8 cellular contexts compared by ENCODE assay signal in genomic region chr14:102235275-102235897, GRCh38.
DNase-seq lines count a peak whose midpoint lies in the region; ATAC-seq and TF ChIP-seq lines count a peak whose summit lies in the region.

No MANE protein-coding gene starts in this region.

- intact Hi-C loops in naive thymus-derived CD4-positive, alpha-beta T cell (cut with micrococcal nuclease): loop anchor here (1.0 to 2.0 kb wide), 2 partner anchors 79 to 283 kb away; no protein-coding TSS in a partner anchor

- ATAC-seq in HG03460 (IDR thresholded peaks at IDR 0.05; ENCODE audit: unreplicated experiment) (peak; percentile 73), esophagus mucosa (peak; percentile 87)
- peak; percentile 91 for ATAC-seq in naive thymus-derived CD4-positive, alpha-beta T cell

- no peaks in the 10 kb centered on the region for H3K27me3 Mint-ChIP-seq in naive thymus-derived CD4-positive, alpha-beta T cell

- POLR2A ChIA-PET in naive thymus-derived CD4-positive, alpha-beta T cell (lab: Charles Lee): no interaction called here

- peak; percentile 88 for TF ChIP-seq CTCF in GM12864 (IDR thresholded peaks at IDR 0.05; ENCODE audit: low read depth, low read length, missing control alignments)

- H3K4me3 ChIP-seq in GM12864 (ENCODE audit: low read depth, low read length): no peak overlapping the region
- H3K4me3 ChIP-seq in naive thymus-derived CD4-positive, alpha-beta T cell (ENCODE audit: low read length): no peak overlapping the region

- H3K27ac Mint-ChIP-seq in naive thymus-derived CD4-positive, alpha-beta T cell: no peak overlapping the region

- no peaks in the 10 kb centered on the region for H3K36me3 Mint-ChIP-seq in naive thymus-derived CD4-positive, alpha-beta T cell

- H3K9me3 Mint-ChIP-seq in naive thymus-derived CD4-positive, alpha-beta T cell: no peaks in the 10 kb centered on the region

- H3K4me3 Mint-ChIP-seq in naive thymus-derived CD4-positive, alpha-beta T cell: no peak overlapping the region

- H3K4me1 Mint-ChIP-seq in naive thymus-derived CD4-positive, alpha-beta T cell: no peaks in the 10 kb centered on the region

- H3K27me3 ChIP-seq in naive thymus-derived CD4-positive, alpha-beta T cell (ENCODE audit: control insufficient read depth in 2 of 2, insufficient read depth in 2 of 2, low read length in 2 of 2): no peaks in the 10 kb centered on the region

- H3K4me1 ChIP-seq in naive thymus-derived CD4-positive, alpha-beta T cell (ENCODE audit: control insufficient read depth in 2 of 2, insufficient read depth in 2 of 2, low read length in 2 of 2): no peaks in the 10 kb centered on the region

- no peaks in the 10 kb centered on the region for H3K9me3 ChIP-seq in naive thymus-derived CD4-positive, alpha-beta T cell (ENCODE audit: control insufficient read depth in 2 of 3, low read length in 3 of 3)

- no peaks in the 10 kb centered on the region for H3K36me3 ChIP-seq in naive thymus-derived CD4-positive, alpha-beta T cell (ENCODE audit: control insufficient read depth in 2 of 3, insufficient read depth in 3 of 3, low read length in 3 of 3)

- CTCF ChIA-PET in naive thymus-derived CD4-positive, alpha-beta T cell (lab: Charles Lee): no interaction called here

- H3K27ac ChIP-seq in naive thymus-derived CD4-positive, alpha-beta T cell (ENCODE audit: low read depth, low read length): no peak overlapping the region

- DNase-seq in GM12864 (ENCODE audit: low read depth) (peak; percentile 33), NOMO-1 (lab: John Stamatoyannopoulos, UW; ENCODE audit: unreplicated experiment in 2 of 2) (peak; percentile 65 to 70), activated T-cell treated with anti-CD3 and anti-CD28 coated beads for 1 hour (ENCODE audit: low read depth) (peak; percentile 70), NCI-H2171 treated with DMSO at 0.1 percent for 48 hours (lab: John Stamatoyannopoulos, UW) (no peak)
- DNase-seq in naive thymus-derived CD4-positive, alpha-beta T cell: peak; percentile 39 to 77 (median 67)
- DNase-seq in stimulated activated CD8-positive, alpha-beta memory T cell treated with anti-CD3 and anti-CD28 coated beads, Interleukin-7, amount 100 ng/mL, for 24 hours (ENCODE audit: low read depth): peak; percentile 63
